15 cellular contexts compared by ENCODE assay signal in the genomic region with DNA sequence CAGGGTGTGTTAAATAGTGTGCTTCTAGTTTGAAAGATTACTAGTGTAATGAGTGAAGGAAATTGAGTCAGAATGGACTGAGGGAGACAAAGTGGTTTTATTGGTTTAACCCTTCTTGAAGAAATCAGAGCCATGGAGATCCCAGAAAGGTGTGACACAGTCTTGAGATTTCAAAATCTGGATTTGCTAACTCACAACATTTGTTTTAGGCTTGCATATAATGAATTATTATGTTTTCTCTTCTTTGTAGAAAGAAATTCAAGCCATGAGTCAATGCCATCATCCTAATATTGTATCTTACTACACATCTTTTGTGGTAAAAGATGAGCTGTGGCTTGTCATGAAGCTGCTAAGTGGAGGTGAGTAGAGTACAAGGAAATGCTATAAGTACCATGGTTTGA. TPM values are rescaled to one million over a fixed set of nuclear protein-coding genes. Genes with fewer than 3 reads are reported as not detected.
DNase-seq lines count a peak whose midpoint lies in the region; ATAC-seq and TF ChIP-seq lines count a peak whose summit lies in the region.
"Had no signal": no experiment of that assay in that cellular context is flagged by ENCODE, and none has a peak within 500 bp of the region (broad histone marks: within the 10 kb centered on the region; RNA-seq: fewer than 3 reads in every experiment).

No MANE protein-coding gene starts in this region.

- intact Hi-C loops in activated CD4-positive, alpha-beta T cell treated with anti-CD3 and anti-CD28 coated beads for 36 hours (cut with DNase I, micrococcal nuclease) = no loop called here
- intact Hi-C loops in head of caudate nucleus (cut with DNase I) = no loop called here

- peaks cover 4% of the 10 kb centered on the region for H3K4me1 Mint-ChIP-seq in activated CD4-positive, alpha-beta T cell treated with anti-CD3 and anti-CD28 coated beads for 36 hours
- H3K4me1 Mint-ChIP-seq in activated CD4-positive, alpha-beta T cell treated with anti-CD3 and anti-CD28 coated beads, Interleukin-2, amount 10 ng/mL, durations not matched to agents 7 days and 5 days = peaks cover 5% of the 10 kb centered on the region
- H3K4me1 Mint-ChIP-seq in activated T-helper 17 cell treated with anti-CD3 and anti-CD28 coated beads, Interleukin-2, amount 50 U/mL, for 72 hours = no peaks in the 10 kb centered on the region
- H3K4me1 Mint-ChIP-seq: IgD-negative memory B cell had no signal

- H3K9me3 Mint-ChIP-seq in activated CD4-positive, alpha-beta T cell treated with anti-CD3 and anti-CD28 coated beads for 36 hours (ENCODE audit: low read depth) = peaks cover 2% of the 10 kb centered on the region
- H3K9me3 Mint-ChIP-seq in activated CD4-positive, alpha-beta T cell treated with anti-CD3 and anti-CD28 coated beads, Interleukin-2, amount 10 ng/mL, durations not matched to agents 7 days and 5 days = peaks cover 10% of the 10 kb centered on the region
- H3K9me3 Mint-ChIP-seq in activated T-helper 17 cell treated with anti-CD3 and anti-CD28 coated beads, Interleukin-2, amount 50 U/mL, for 72 hours = no peaks in the 10 kb centered on the region

- H3K27me3 Mint-ChIP-seq in activated CD4-positive, alpha-beta T cell treated with anti-CD3 and anti-CD28 coated beads for 36 hours = no peaks in the 10 kb centered on the region
- no peaks in the 10 kb centered on the region for H3K27me3 Mint-ChIP-seq in activated CD4-positive, alpha-beta T cell treated with anti-CD3 and anti-CD28 coated beads, Interleukin-2, amount 10 ng/mL, durations not matched to agents 7 days and 5 days
- no peaks in the 10 kb centered on the region for H3K27me3 Mint-ChIP-seq in activated T-helper 17 cell treated with anti-CD3 and anti-CD28 coated beads, Interleukin-2, amount 50 U/mL, for 72 hours
- H3K27me3 Mint-ChIP-seq: IgD-negative memory B cell had no signal

- CTCF ChIA-PET in activated CD4-positive, alpha-beta T cell treated with anti-CD3 and anti-CD28 coated beads for 36 hours (lab: Charles Lee) = interaction anchor here (0.6 to 1.2 kb wide), 2 partner anchors 11 to 306 kb away, joined by 3 to 7 read pairs; partner anchors contain the start of gene EXOG
- CTCF ChIA-PET in activated CD4-positive, alpha-beta T cell treated with anti-CD3 and anti-CD28 coated beads, Interleukin-2, amount 10 ng/mL, durations not matched to agents 7 days and 5 days (lab: Charles Lee) = interaction anchor here (0.5 to 3.4 kb wide), 4 partner anchors 12 to 25 kb away, joined by 3 to 17 read pairs (median 4); no protein-coding TSS in a partner anchor

- no peak overlapping the region for H3K4me3 ChIP-seq in AG10803 (ENCODE audit: low read length)
- H3K4me3 ChIP-seq in fibroblast of mammary gland (ENCODE audit: control insufficient read depth, low read depth, low read length) = no peak overlapping the region
- H3K4me3 ChIP-seq: Peyer's patch had no signal

- no peak overlapping the region for H3K4me3 Mint-ChIP-seq in activated CD4-positive, alpha-beta T cell treated with anti-CD3 and anti-CD28 coated beads for 36 hours
- H3K4me3 Mint-ChIP-seq in activated CD4-positive, alpha-beta T cell treated with anti-CD3 and anti-CD28 coated beads, Interleukin-2, amount 10 ng/mL, durations not matched to agents 7 days and 5 days = no peak overlapping the region
- no peak overlapping the region for H3K4me3 Mint-ChIP-seq in activated T-helper 17 cell treated with anti-CD3 and anti-CD28 coated beads, Interleukin-2, amount 50 U/mL, for 72 hours
- H3K4me3 Mint-ChIP-seq: IgD-negative memory B cell had no signal

- TF ChIP-seq CTCF in AG10803 (conservative IDR thresholded peaks at IDR 0.05; ENCODE audit: low read length) = no peak
- TF ChIP-seq CTCF in fibroblast of mammary gland (conservative IDR thresholded peaks at IDR 0.05; ENCODE audit: control insufficient read depth, insufficient read depth, low read depth, low read length) = no peak

- DNase-seq in activated CD4-positive, alpha-beta T cell treated with anti-CD3 and anti-CD28 coated beads for 36 hours = no peak
- no peak for DNase-seq in activated CD4-positive, alpha-beta T cell treated with anti-CD3 and anti-CD28 coated beads, Interleukin-2, amount 10 ng/mL, durations not matched to agents 7 days and 5 days
- DNase-seq in AG10803 (ENCODE audit: low read depth) (peak; percentile 6), fibroblast of mammary gland (ENCODE audit: low read depth) (peak; percentile 31), head of caudate nucleus (no peak)
- no peak for DNase-seq in activated effector memory CD4-positive, alpha-beta T cell treated with anti-CD3 and anti-CD28 coated beads, Interleukin-2, amount 50 U/mL, for 16 hours
- DNase-seq: C1 segment of cervical spinal cord, DMS 273 treated with DMSO at 0.1 percent for 48 hours, NCI-H146, NCI-H2081 treated with DMSO at 0.1 percent for 48 hours, NCI-H524, Peyer's patch had no signal

- peak; percentile 73 for ATAC-seq in activated CD4-positive, alpha-beta T cell treated with anti-CD3 and anti-CD28 coated beads for 36 hours
- peak; percentile 82 for ATAC-seq in activated T-helper 17 cell treated with anti-CD3 and anti-CD28 coated beads, Interleukin-2, amount 50 U/mL, for 72 hours (replicated peaks)
- no peak for ATAC-seq in HG02623 (IDR thresholded peaks at IDR 0.05; ENCODE audit: unreplicated experiment)

- POLR2A ChIA-PET in activated CD4-positive, alpha-beta T cell treated with anti-CD3 and anti-CD28 coated beads for 36 hours (lab: Charles Lee) = no interaction called here
- POLR2A ChIA-PET in activated CD4-positive, alpha-beta T cell treated with anti-CD3 and anti-CD28 coated beads, Interleukin-2, amount 10 ng/mL, durations not matched to agents 7 days and 5 days (lab: Charles Lee) = no interaction called here

- H3K36me3 Mint-ChIP-seq in activated CD4-positive, alpha-beta T cell treated with anti-CD3 and anti-CD28 coated beads for 36 hours (ENCODE audit: low read depth) = peaks cover 41% of the 10 kb centered on the region
- peaks cover 42% of the 10 kb centered on the region for H3K36me3 Mint-ChIP-seq in activated CD4-positive, alpha-beta T cell treated with anti-CD3 and anti-CD28 coated beads, Interleukin-2, amount 10 ng/mL, durations not matched to agents 7 days and 5 days (ENCODE audit: low read depth)
- H3K36me3 Mint-ChIP-seq in activated T-helper 17 cell treated with anti-CD3 and anti-CD28 coated beads, Interleukin-2, amount 50 U/mL, for 72 hours (ENCODE audit: low read depth) = peaks cover 50% of the 10 kb centered on the region

- peak overlapping the region; percentile 34 for H3K27ac Mint-ChIP-seq in activated CD4-positive, alpha-beta T cell treated with anti-CD3 and anti-CD28 coated beads for 36 hours
- H3K27ac Mint-ChIP-seq in activated CD4-positive, alpha-beta T cell treated with anti-CD3 and anti-CD28 coated beads, Interleukin-2, amount 10 ng/mL, durations not matched to agents 7 days and 5 days = no peak overlapping the region
- no peak overlapping the region for H3K27ac Mint-ChIP-seq in activated T-helper 17 cell treated with anti-CD3 and anti-CD28 coated beads, Interleukin-2, amount 50 U/mL, for 72 hours
- H3K27ac Mint-ChIP-seq: IgD-negative memory B cell had no signal

RNA-seq across cellular contexts. Expression of gene OXSR1, which starts 25.1 kb away (rescaled TPM):
- 10 to 100 TPM; 53.7 to 56.0 TPM for total RNA-seq in activated CD4-positive, alpha-beta T cell treated with anti-CD3 and anti-CD28 coated beads for 36 hours
- 10 to 100 TPM; 52.4 to 57.3 TPM for total RNA-seq in activated CD4-positive, alpha-beta T cell treated with anti-CD3 and anti-CD28 coated beads, Interleukin-2, amount 10 ng/mL, durations not matched to agents 7 days and 5 days
- total RNA-seq in activated T-helper 17 cell treated with anti-CD3 and anti-CD28 coated beads, Interleukin-2, amount 50 U/mL, for 72 hours = 10 to 100 TPM; 77.8 to 78.4 TPM

RNA-seq across cellular contexts. Expression of gene MYD88, which starts 52.0 kb away (rescaled TPM):
- 10 to 100 TPM; 32.8 to 33.1 TPM for total RNA-seq in activated CD4-positive, alpha-beta T cell treated with anti-CD3 and anti-CD28 coated beads for 36 hours
- 10 to 100 TPM; 74.1 to 91.1 TPM for total RNA-seq in activated CD4-positive, alpha-beta T cell treated with anti-CD3 and anti-CD28 coated beads, Interleukin-2, amount 10 ng/mL, durations not matched to agents 7 days and 5 days
- 10 to 100 TPM; 34.5 to 57.0 TPM for total RNA-seq in activated T-helper 17 cell treated with anti-CD3 and anti-CD28 coated beads, Interleukin-2, amount 50 U/mL, for 72 hours

RNA-seq across cellular contexts. Expression of gene ACAA1, which starts 53.6 kb away (rescaled TPM):
- 10 to 100 TPM; 52.2 to 64.6 TPM for total RNA-seq in activated CD4-positive, alpha-beta T cell treated with anti-CD3 and anti-CD28 coated beads for 36 hours
- 100 to 1,000 TPM in 1 of 2 experiments, 10 to 100 TPM in 1; 93.8 to 114 TPM for total RNA-seq in activated CD4-positive, alpha-beta T cell treated with anti-CD3 and anti-CD28 coated beads, Interleukin-2, amount 10 ng/mL, durations not matched to agents 7 days and 5 days
- total RNA-seq in activated T-helper 17 cell treated with anti-CD3 and anti-CD28 coated beads, Interleukin-2, amount 50 U/mL, for 72 hours = 10 to 100 TPM; 67.5 to 82.8 TPM

Comparison
In these comparisons a context has a peak if more than half of its experiments do, and no peak if none do; other contexts are left out.
1. DNase-seq: peak in AG10803 (single experiment) and fibroblast of mammary gland (single experiment); none in activated CD4-positive, alpha-beta T cell treated with anti-CD3 and anti-CD28 coated beads for 36 hours (single experiment), activated CD4-positive, alpha-beta T cell treated with anti-CD3 and anti-CD28 coated beads, Interleukin-2, amount 10 ng/mL, durations not matched to agents 7 days and 5 days (single experiment), head of caudate nucleus (0 of 42) and activated effector memory CD4-positive, alpha-beta T cell treated with anti-CD3 and anti-CD28 coated beads, Interleukin-2, amount 50 U/mL, for 16 hours (single experiment).